8 cellular contexts compared by ENCODE assay signal in genomic region chr3:129184396-129184656, GRCh38. TPM values are rescaled to one million over a fixed set of nuclear protein-coding genes. Genes with fewer than 3 reads are reported as not detected.
DNase-seq lines count a peak whose midpoint lies in the region; ATAC-seq and TF ChIP-seq lines count a peak whose summit lies in the region.

No MANE protein-coding gene starts in this region.

- H3K4me1 Mint-ChIP-seq in activated naive CD4-positive, alpha-beta T cell treated with anti-CD3 and anti-CD28 coated beads, Interleukin-2, amount 10 ng/mL, durations not matched to agents 7 days and 5 days, result peaks cover 49% of the 10 kb centered on the region

- TF ChIP-seq CTCF in sigmoid colon (IDR thresholded peaks at IDR 0.05), result no peak

- peak overlapping the region; percentile 95 for H3K4me3 Mint-ChIP-seq in activated naive CD4-positive, alpha-beta T cell treated with anti-CD3 and anti-CD28 coated beads, Interleukin-2, amount 10 ng/mL, durations not matched to agents 7 days and 5 days

- no peaks in the 10 kb centered on the region for H3K27me3 ChIP-seq in sigmoid colon

- no peaks in the 10 kb centered on the region for H3K27me3 Mint-ChIP-seq in activated naive CD4-positive, alpha-beta T cell treated with anti-CD3 and anti-CD28 coated beads, Interleukin-2, amount 10 ng/mL, durations not matched to agents 7 days and 5 days

- peaks cover 33% of the 10 kb centered on the region for H3K36me3 Mint-ChIP-seq in activated naive CD4-positive, alpha-beta T cell treated with anti-CD3 and anti-CD28 coated beads, Interleukin-2, amount 10 ng/mL, durations not matched to agents 7 days and 5 days

- no peak for TF ChIP-seq POLR2A in sigmoid colon (IDR thresholded peaks at IDR 0.05)

- no peaks in the 10 kb centered on the region for H3K9me3 Mint-ChIP-seq in activated naive CD4-positive, alpha-beta T cell treated with anti-CD3 and anti-CD28 coated beads, Interleukin-2, amount 10 ng/mL, durations not matched to agents 7 days and 5 days

- DNase-seq in NCI-H748 (lab: John Stamatoyannopoulos, UW; ENCODE audit: unreplicated experiment) (peak; percentile 30), NCI-H748 treated with DMSO at 0.1 percent for 48 hours (lab: John Stamatoyannopoulos, UW) (no peak), left ventricle myocardium superior (no peak), sigmoid colon (peak; percentile 73), kidney glomerular epithelial cell (lab: John Stamatoyannopoulos, UW) (no peak)
- DNase-seq in Jurkat, Clone E6-1 (ENCODE audit: low read depth, low spot score), result no peak
- peak; percentile 42 for DNase-seq in activated naive CD4-positive, alpha-beta T cell treated with anti-CD3 and anti-CD28 coated beads, Interleukin-2, amount 10 ng/mL, durations not matched to agents 7 days and 5 days
- DNase-seq in activated effector memory CD4-positive, alpha-beta T cell treated with Interleukin-2 at 50 U/mL for 16 hours, result no peak

- CTCF ChIA-PET in activated naive CD4-positive, alpha-beta T cell treated with anti-CD3 and anti-CD28 coated beads, Interleukin-2, amount 10 ng/mL, durations not matched to agents 7 days and 5 days (lab: Charles Lee), result interaction anchor here (2.8 to 6.2 kb wide), 2 partner anchors 22 to 62 kb away, joined by 9 to 30 read pairs; no protein-coding TSS in a partner anchor

- peak; percentile 22 for ATAC-seq in left ventricle myocardium superior

- peak overlapping the region; percentile 96 for H3K27ac Mint-ChIP-seq in activated naive CD4-positive, alpha-beta T cell treated with anti-CD3 and anti-CD28 coated beads, Interleukin-2, amount 10 ng/mL, durations not matched to agents 7 days and 5 days

- H3K9me3 ChIP-seq in sigmoid colon, result no peaks in the 10 kb centered on the region

- 1 to 2% methylated on average over 5 of the region's 5 CpGs for WGBS in sigmoid colon, 2 donors

- intact Hi-C loops in left ventricle myocardium superior (cut with micrococcal nuclease), result no loop called here
- intact Hi-C loops in sigmoid colon (cut with DNase I), result loop anchor here (5.0 kb wide), 1 partner anchor 43 kb away; no protein-coding TSS in a partner anchor

- H3K27ac ChIP-seq in sigmoid colon, result peak overlapping the region; percentile 99

- peaks cover 0 to 53% (median 40%) of the 10 kb centered on the region in 4 donors for H3K4me1 ChIP-seq in sigmoid colon

- peak overlapping the region; percentile 69 for H3K4me3 ChIP-seq in Jurkat, Clone E6-1 (ENCODE audit: low read length)
- peak overlapping the region; percentile 82 to 97 (median 92) for H3K4me3 ChIP-seq in sigmoid colon

- H3K36me3 ChIP-seq in sigmoid colon, result peaks cover 0 to 4% (median 0%) of the 10 kb centered on the region in 4 donors

- no peak for TF ChIP-seq EP300 in sigmoid colon (IDR thresholded peaks at IDR 0.05)

RNA-seq across cellular contexts. Expression of gene CNBP, which starts 0.6 kb away (rescaled TPM):
- polyA plus RNA-seq in Jurkat, Clone E6-1 (2012; ENCODE audit: insufficient read depth, insufficient read length), result 365 TPM
- total RNA-seq in left ventricle myocardium superior (531 TPM), sigmoid colon (100 to 1,000 TPM; 398 to 687 (median 623) TPM)
- polyA plus RNA-seq in sigmoid colon, result 100 to 1,000 TPM; 251 to 392 (median 343) TPM

RNA-seq across cellular contexts. Expression of gene ISY1, which starts 23.5 kb away (rescaled TPM):
- polyA plus RNA-seq in Jurkat, Clone E6-1 (2012; ENCODE audit: insufficient read depth, insufficient read length), result 83.5 TPM
- 25.9 TPM for total RNA-seq in left ventricle myocardium superior
- total RNA-seq in sigmoid colon, result 10 to 100 TPM; 18.0 to 26.0 (median 22.5) TPM
- 10 to 100 TPM; 25.2 to 31.2 (median 28.2) TPM for polyA plus RNA-seq in sigmoid colon

Comparison
In these comparisons a context has a peak if more than half of its experiments do, and no peak if none do; other contexts are left out.
1. DNase-seq: peak in NCI-H748 (single experiment), activated naive CD4-positive, alpha-beta T cell treated with anti-CD3 and anti-CD28 coated beads, Interleukin-2, amount 10 ng/mL, durations not matched to agents 7 days and 5 days (single experiment) and sigmoid colon (single experiment); none in NCI-H748 treated with DMSO at 0.1 percent for 48 hours (single experiment), Jurkat, Clone E6-1 (single experiment), left ventricle myocardium superior (single experiment), activated effector memory CD4-positive, alpha-beta T cell treated with Interleukin-2 at 50 U/mL for 16 hours (single experiment) and kidney glomerular epithelial cell (single experiment).